In the genomic region with DNA sequence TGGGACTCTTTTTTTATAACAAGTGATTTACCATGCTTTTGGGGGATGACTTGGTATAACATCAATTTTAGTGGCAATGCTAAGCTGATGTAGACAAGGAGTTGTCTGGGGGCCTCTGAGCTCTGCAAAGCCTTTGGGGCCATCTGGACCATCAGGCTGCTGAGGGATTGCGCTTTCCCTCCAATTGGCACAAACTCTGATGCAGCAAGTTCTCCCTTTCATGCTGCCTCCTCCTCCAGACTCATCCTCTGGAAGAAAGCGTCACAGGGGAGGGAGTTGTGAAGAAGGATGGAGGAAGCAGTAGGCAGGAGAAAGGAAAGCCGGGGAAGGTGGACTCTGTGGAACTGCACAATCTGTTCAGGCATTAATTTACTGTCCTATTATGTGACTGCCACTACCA, we compare ENCODE assay signal across 30 cellular contexts.
"Had no signal": no experiment of that assay in that cellular context is flagged by ENCODE, and none has a peak within 500 bp of the region (broad histone marks: within the 10 kb centered on the region; RNA-seq: fewer than 3 reads in every experiment).

No MANE protein-coding gene starts in this region.

- H3K27ac Mint-ChIP-seq: immature natural killer cell; mesothelial cell of epicardium; naive thymus-derived CD4-positive, alpha-beta T cell; natural killer cell treated with Interleukin-12 subunit alpha and Interleukin-12 subunit beta and Interleukin-15 and Interleukin-18, amount 100 ng/mL, for 72 hours; stimulated activated naive B cell treated with anti-CD40 and anti-IgM and Interleukin-4, amounts not matched to agents 10 μg/mL and 1 μg/mL and 100 μg/mL, for 72 hours had no signal

- DNase-seq: hypothalamus; immature natural killer cell; kidney; left colon; left lung; lower lobe of right lung; mesendoderm; mucosa of descending colon; naive thymus-derived CD4-positive, alpha-beta T cell; nucleus accumbens; pancreas; retina; right cardiac atrium; stimulated activated CD4-positive, alpha-beta T cell treated with anti-CD3 and anti-CD28 coated beads, Interleukin-12 subunit alpha, Interleukin-12 subunit beta, amount 100 ng/mL, for 4 hours; stimulated activated CD4-positive, alpha-beta T cell treated with anti-CD3 and anti-CD28 coated beads, Interleukin-15, amount 100 ng/mL, for 24 hours; stimulated activated CD4-positive, alpha-beta T cell treated with anti-CD3 and anti-CD28 coated beads, Interleukin-2, amount 100 ng/mL, for 24 hours; stimulated activated CD4-positive, alpha-beta T cell treated with anti-CD3 and anti-CD28 coated beads, Interleukin-4, amount 100 ng/mL, for 1 hour; stimulated activated naive B cell treated with anti-CD40 and anti-IgM and Interleukin-4, amounts not matched to agents 10 μg/mL and 1 μg/mL and 100 μg/mL, for 72 hours; stimulated activated naive CD8-positive, alpha-beta T cell treated with anti-CD3 and anti-CD28 coated beads, Interleukin-15, Interleukin-2, amounts not matched to agents 100 U/mL and 50 U/mL, for 24 hours; tibial artery; trophoblast cell; upper lobe of right lung had no signal

- H3K27ac ChIP-seq: left lung, lower lobe of right lung, pancreas, prostate gland, skin epidermis, suprapubic skin, thoracic aorta, tibial artery, upper lobe of right lung had no signal

- H3K4me3 Mint-ChIP-seq: immature natural killer cell; mesothelial cell of epicardium; naive thymus-derived CD4-positive, alpha-beta T cell; natural killer cell treated with Interleukin-12 subunit alpha and Interleukin-12 subunit beta and Interleukin-15 and Interleukin-18, amount 100 ng/mL, for 72 hours; neural crest cell; stimulated activated naive B cell treated with anti-CD40 and anti-IgM and Interleukin-4, amounts not matched to agents 10 μg/mL and 1 μg/mL and 100 μg/mL, for 72 hours had no signal

- H3K4me1 Mint-ChIP-seq: immature natural killer cell; naive thymus-derived CD4-positive, alpha-beta T cell; stimulated activated naive B cell treated with anti-CD40 and anti-IgM and Interleukin-4, amounts not matched to agents 10 μg/mL and 1 μg/mL and 100 μg/mL, for 72 hours had no signal

- H3K9me3 Mint-ChIP-seq: natural killer cell treated with Interleukin-12 subunit alpha and Interleukin-12 subunit beta and Interleukin-15 and Interleukin-18, amount 100 ng/mL, for 72 hours had no signal

- ATAC-seq: left colon; left lung; lower lobe of right lung; mucosa of descending colon; naive thymus-derived CD4-positive, alpha-beta T cell; natural killer cell treated with Interleukin-12 subunit alpha and Interleukin-12 subunit beta and Interleukin-15 and Interleukin-18, amount 100 ng/mL, for 72 hours; pancreas; right cardiac atrium; sciatic nerve; stimulated activated naive B cell treated with anti-CD40 and anti-IgM and Interleukin-4, amounts not matched to agents 10 μg/mL and 1 μg/mL and 100 μg/mL, for 72 hours; stimulated activated naive CD8-positive, alpha-beta T cell treated with anti-CD3 and anti-CD28 coated beads, Interleukin-15, Interleukin-2, amounts not matched to agents 100 U/mL and 50 U/mL, for 24 hours; upper lobe of right lung had no signal
